ENCODE assay signal across 1 cellular context in the genomic region with DNA sequence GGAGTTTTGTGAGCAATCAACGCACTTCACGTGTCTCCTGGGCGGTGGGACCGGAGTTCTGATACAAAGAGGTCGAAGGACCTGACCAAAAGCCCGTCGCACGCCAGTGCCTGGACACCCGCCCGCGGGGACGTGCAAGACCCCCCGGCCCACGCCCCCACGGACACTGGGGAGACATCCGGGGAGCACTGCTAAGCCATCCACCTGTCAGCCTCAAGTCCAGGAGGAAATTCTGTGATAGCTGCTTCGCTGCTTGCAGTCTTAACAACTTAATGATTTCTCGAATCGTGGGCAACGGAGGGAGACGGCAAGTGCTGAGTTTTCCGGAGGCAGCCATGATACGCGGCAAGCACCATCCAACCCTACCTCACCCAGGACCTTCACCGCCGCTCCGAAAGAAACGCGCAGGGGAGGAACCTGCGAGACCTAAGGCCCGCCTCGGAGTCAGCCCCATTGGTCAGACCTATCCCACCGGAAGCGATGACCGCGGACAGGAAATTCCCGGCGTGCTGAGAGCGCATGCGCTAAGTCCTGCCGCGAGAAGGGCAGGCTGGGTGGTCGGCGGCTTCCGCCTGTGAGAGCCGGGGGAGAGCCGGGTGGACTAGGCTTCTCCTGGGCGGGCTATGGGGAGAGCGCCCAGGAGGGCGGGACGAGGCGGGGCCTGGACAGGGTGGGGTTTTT.
TF ChIP-seq lines count a peak whose summit lies in the region.

A gene (minus strand): TSS at position 393 of the 681 bp plus-strand sequence. CDS start 56 bp downstream, at position 337.

TF ChIP-seq in HepG2, 621 proteins besides CTCF, POLR2A, EP300 and RAD21 (continued from another document and continues in another):
- TF ChIP-seq, protein P1, sequence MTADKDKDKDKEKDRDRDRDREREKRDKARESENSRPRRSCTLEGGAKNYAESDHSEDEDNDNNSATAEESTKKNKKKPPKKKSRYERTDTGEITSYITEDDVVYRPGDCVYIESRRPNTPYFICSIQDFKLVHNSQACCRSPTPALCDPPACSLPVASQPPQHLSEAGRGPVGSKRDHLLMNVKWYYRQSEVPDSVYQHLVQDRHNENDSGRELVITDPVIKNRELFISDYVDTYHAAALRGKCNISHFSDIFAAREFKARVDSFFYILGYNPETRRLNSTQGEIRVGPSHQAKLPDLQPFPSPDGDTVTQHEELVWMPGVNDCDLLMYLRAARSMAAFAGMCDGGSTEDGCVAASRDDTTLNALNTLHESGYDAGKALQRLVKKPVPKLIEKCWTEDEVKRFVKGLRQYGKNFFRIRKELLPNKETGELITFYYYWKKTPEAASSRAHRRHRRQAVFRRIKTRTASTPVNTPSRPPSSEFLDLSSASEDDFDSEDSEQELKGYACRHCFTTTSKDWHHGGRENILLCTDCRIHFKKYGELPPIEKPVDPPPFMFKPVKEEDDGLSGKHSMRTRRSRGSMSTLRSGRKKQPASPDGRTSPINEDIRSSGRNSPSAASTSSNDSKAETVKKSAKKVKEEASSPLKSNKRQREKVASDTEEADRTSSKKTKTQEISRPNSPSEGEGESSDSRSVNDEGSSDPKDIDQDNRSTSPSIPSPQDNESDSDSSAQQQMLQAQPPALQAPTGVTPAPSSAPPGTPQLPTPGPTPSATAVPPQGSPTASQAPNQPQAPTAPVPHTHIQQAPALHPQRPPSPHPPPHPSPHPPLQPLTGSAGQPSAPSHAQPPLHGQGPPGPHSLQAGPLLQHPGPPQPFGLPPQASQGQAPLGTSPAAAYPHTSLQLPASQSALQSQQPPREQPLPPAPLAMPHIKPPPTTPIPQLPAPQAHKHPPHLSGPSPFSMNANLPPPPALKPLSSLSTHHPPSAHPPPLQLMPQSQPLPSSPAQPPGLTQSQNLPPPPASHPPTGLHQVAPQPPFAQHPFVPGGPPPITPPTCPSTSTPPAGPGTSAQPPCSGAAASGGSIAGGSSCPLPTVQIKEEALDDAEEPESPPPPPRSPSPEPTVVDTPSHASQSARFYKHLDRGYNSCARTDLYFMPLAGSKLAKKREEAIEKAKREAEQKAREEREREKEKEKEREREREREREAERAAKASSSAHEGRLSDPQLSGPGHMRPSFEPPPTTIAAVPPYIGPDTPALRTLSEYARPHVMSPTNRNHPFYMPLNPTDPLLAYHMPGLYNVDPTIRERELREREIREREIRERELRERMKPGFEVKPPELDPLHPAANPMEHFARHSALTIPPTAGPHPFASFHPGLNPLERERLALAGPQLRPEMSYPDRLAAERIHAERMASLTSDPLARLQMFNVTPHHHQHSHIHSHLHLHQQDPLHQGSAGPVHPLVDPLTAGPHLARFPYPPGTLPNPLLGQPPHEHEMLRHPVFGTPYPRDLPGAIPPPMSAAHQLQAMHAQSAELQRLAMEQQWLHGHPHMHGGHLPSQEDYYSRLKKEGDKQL (CRISPR knock-in tag; IDR thresholded peaks at IDR 0.05; ENCODE audit: low read depth): no peak; the same call in 1 of the 2 replicates
- TF ChIP-seq ZNF709 (CRISPR knock-in tag; IDR thresholded peaks at IDR 0.05): peak; percentile 95
- TF ChIP-seq, protein P2, sequence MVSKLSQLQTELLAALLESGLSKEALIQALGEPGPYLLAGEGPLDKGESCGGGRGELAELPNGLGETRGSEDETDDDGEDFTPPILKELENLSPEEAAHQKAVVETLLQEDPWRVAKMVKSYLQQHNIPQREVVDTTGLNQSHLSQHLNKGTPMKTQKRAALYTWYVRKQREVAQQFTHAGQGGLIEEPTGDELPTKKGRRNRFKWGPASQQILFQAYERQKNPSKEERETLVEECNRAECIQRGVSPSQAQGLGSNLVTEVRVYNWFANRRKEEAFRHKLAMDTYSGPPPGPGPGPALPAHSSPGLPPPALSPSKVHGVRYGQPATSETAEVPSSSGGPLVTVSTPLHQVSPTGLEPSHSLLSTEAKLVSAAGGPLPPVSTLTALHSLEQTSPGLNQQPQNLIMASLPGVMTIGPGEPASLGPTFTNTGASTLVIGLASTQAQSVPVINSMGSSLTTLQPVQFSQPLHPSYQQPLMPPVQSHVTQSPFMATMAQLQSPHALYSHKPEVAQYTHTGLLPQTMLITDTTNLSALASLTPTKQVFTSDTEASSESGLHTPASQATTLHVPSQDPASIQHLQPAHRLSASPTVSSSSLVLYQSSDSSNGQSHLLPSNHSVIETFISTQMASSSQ (IDR thresholded peaks at IDR 0.05; ENCODE audit: low read depth): no peak
- TF ChIP-seq, protein P2 (CRISPR knock-in tag; IDR thresholded peaks at IDR 0.05; ENCODE audit: borderline replicate concordance): peak; percentile 33; the same call in 1 of the 2 replicates
- no peak; the same call in 1 of the 2 replicates for TF ChIP-seq ZNF772 (CRISPR knock-in tag; IDR thresholded peaks at IDR 0.05)
- no peak for TF ChIP-seq HNRNPK (IDR thresholded peaks at IDR 0.05; ENCODE audit: low read depth, low read length, poor library complexity, severe bottlenecking)
- peak; percentile 35 for TF ChIP-seq SIX4 (CRISPR knock-in tag; IDR thresholded peaks at IDR 0.05)
- peak; percentile 42; the same call in 1 of the 2 replicates for TF ChIP-seq MZF1 (CRISPR knock-in tag; IDR thresholded peaks at IDR 0.05; ENCODE audit: borderline replicate concordance)
- TF ChIP-seq CEBPG (CRISPR knock-in tag; IDR thresholded peaks at IDR 0.05): no peak
- TF ChIP-seq, protein P3, sequence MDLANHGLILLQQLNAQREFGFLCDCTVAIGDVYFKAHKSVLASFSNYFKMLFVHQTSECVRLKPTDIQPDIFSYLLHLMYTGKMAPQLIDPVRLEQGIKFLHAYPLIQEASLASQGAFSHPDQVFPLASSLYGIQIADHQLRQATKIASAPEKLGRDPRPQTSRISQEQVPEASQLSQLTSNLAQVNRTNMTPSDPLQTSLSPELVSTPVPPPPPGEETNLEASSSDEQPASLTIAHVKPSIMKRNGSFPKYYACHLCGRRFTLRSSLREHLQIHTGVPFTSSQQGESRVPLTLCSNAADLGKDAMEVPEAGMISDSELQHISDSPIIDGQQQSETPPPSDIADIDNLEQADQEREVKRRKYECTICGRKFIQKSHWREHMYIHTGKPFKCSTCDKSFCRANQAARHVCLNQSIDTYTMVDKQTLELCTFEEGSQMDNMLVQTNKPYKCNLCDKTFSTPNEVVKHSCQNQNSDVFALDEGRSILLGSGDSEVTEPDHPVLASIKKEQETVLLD (CRISPR knock-in tag; IDR thresholded peaks at IDR 0.05; ENCODE audit: low read depth): peak; percentile 46; the same call in 1 of the 2 replicates
- peak; percentile 77; the same call in 1 of the 2 replicates for TF ChIP-seq ZNF589 (CRISPR knock-in tag; conservative IDR thresholded peaks at IDR 0.05)
- peak; percentile 92; the same call in 1 of the 2 replicates for TF ChIP-seq NFKB2 (CRISPR knock-in tag; IDR thresholded peaks at IDR 0.05; ENCODE audit: borderline replicate concordance)
- peak; percentile 77 for TF ChIP-seq HDAC1 (CRISPR knock-in tag; IDR thresholded peaks at IDR 0.05)
- no peak for TF ChIP-seq ZNF550 (CRISPR knock-in tag; IDR thresholded peaks at IDR 0.05; ENCODE audit: borderline replicate concordance)
- TF ChIP-seq, protein P4, sequence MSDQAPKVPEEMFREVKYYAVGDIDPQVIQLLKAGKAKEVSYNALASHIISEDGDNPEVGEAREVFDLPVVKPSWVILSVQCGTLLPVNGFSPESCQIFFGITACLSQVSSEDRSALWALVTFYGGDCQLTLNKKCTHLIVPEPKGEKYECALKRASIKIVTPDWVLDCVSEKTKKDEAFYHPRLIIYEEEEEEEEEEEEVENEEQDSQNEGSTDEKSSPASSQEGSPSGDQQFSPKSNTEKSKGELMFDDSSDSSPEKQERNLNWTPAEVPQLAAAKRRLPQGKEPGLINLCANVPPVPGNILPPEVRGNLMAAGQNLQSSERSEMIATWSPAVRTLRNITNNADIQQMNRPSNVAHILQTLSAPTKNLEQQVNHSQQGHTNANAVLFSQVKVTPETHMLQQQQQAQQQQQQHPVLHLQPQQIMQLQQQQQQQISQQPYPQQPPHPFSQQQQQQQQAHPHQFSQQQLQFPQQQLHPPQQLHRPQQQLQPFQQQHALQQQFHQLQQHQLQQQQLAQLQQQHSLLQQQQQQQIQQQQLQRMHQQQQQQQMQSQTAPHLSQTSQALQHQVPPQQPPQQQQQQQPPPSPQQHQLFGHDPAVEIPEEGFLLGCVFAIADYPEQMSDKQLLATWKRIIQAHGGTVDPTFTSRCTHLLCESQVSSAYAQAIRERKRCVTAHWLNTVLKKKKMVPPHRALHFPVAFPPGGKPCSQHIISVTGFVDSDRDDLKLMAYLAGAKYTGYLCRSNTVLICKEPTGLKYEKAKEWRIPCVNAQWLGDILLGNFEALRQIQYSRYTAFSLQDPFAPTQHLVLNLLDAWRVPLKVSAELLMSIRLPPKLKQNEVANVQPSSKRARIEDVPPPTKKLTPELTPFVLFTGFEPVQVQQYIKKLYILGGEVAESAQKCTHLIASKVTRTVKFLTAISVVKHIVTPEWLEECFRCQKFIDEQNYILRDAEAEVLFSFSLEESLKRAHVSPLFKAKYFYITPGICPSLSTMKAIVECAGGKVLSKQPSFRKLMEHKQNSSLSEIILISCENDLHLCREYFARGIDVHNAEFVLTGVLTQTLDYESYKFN (CRISPR knock-in tag; conservative IDR thresholded peaks at IDR 0.05): no peak; the same call in 1 of the 2 replicates
- TF ChIP-seq, protein P5, sequence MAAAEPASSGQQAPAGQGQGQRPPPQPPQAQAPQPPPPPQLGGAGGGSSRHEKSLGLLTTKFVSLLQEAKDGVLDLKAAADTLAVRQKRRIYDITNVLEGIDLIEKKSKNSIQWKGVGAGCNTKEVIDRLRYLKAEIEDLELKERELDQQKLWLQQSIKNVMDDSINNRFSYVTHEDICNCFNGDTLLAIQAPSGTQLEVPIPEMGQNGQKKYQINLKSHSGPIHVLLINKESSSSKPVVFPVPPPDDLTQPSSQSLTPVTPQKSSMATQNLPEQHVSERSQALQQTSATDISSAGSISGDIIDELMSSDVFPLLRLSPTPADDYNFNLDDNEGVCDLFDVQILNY (CRISPR knock-in tag; conservative IDR thresholded peaks at IDR 0.05): no peak
- TF ChIP-seq NFIC (IDR thresholded peaks at IDR 0.05; ENCODE audit: low read length): peak; percentile 32; the same call in 1 of the 2 replicates
- TF ChIP-seq TCF12 (IDR thresholded peaks at IDR 0.05): no peak
- no peak; the same call in 1 of the 2 replicates for TF ChIP-seq TCF12 (CRISPR knock-in tag; IDR thresholded peaks at IDR 0.05)
- TF ChIP-seq, protein P6, sequence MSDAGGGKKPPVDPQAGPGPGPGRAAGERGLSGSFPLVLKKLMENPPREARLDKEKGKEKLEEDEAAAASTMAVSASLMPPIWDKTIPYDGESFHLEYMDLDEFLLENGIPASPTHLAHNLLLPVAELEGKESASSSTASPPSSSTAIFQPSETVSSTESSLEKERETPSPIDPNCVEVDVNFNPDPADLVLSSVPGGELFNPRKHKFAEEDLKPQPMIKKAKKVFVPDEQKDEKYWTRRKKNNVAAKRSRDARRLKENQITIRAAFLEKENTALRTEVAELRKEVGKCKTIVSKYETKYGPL (CRISPR knock-in tag; IDR thresholded peaks at IDR 0.05): peak; percentile 63
- TF ChIP-seq ZBTB7B (CRISPR knock-in tag; IDR thresholded peaks at IDR 0.05): peak; percentile 93
- TF ChIP-seq, protein P7, sequence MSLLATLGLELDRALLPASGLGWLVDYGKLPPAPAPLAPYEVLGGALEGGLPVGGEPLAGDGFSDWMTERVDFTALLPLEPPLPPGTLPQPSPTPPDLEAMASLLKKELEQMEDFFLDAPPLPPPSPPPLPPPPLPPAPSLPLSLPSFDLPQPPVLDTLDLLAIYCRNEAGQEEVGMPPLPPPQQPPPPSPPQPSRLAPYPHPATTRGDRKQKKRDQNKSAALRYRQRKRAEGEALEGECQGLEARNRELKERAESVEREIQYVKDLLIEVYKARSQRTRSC (CRISPR knock-in tag; IDR thresholded peaks at IDR 0.05; ENCODE audit: low read depth): peak; percentile 83; the same call in 1 of the 2 replicates
- TF ChIP-seq, protein P8, sequence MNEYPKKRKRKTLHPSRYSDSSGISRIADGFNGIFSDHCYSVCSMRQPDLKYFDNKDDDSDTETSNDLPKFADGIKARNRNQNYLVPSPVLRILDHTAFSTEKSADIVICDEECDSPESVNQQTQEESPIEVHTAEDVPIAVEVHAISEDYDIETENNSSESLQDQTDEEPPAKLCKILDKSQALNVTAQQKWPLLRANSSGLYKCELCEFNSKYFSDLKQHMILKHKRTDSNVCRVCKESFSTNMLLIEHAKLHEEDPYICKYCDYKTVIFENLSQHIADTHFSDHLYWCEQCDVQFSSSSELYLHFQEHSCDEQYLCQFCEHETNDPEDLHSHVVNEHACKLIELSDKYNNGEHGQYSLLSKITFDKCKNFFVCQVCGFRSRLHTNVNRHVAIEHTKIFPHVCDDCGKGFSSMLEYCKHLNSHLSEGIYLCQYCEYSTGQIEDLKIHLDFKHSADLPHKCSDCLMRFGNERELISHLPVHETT (CRISPR knock-in tag; conservative IDR thresholded peaks at IDR 0.05): peak; percentile 30
- TF ChIP-seq, protein P9, sequence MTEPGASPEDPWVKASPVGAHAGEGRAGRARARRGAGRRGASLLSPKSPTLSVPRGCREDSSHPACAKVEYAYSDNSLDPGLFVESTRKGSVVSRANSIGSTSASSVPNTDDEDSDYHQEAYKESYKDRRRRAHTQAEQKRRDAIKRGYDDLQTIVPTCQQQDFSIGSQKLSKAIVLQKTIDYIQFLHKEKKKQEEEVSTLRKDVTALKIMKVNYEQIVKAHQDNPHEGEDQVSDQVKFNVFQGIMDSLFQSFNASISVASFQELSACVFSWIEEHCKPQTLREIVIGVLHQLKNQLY (CRISPR knock-in tag; IDR thresholded peaks at IDR 0.05): no peak
- no peak for TF ChIP-seq KLF15 (CRISPR knock-in tag; IDR thresholded peaks at IDR 0.05; ENCODE audit: borderline replicate concordance)
- TF ChIP-seq SMARCE1 (IDR thresholded peaks at IDR 0.05; ENCODE audit: borderline replicate concordance): no peak
- 0 out of 2 replicates have a peak, but pooled peaks have one; percentile 24 for TF ChIP-seq ZNF317 (CRISPR knock-in tag; IDR thresholded peaks at IDR 0.05)
- no peak for TF ChIP-seq ZNF468 (CRISPR knock-in tag; IDR thresholded peaks at IDR 0.05)
- TF ChIP-seq ZNF354B (CRISPR knock-in tag; IDR thresholded peaks at IDR 0.05): no peak
- no peak for TF ChIP-seq ZNF850 (CRISPR knock-in tag; conservative IDR thresholded peaks at IDR 0.05)
- peak; percentile 71; the same call in 1 of the 2 replicates for TF ChIP-seq GTF2F1 (IDR thresholded peaks at IDR 0.05; ENCODE audit: low read length)
